Comparison of ENCODE assay signal across 1 cellular context in genomic region chr7:5696346-5697100, GRCh38.
TF ChIP-seq lines count a peak whose summit lies in the region.

No MANE protein-coding gene starts in this region.

TF ChIP-seq in GM23338, 12 proteins besides CTCF, POLR2A, EP300 and RAD21 (continued from another document):
- TF ChIP-seq REST (IDR thresholded peaks at IDR 0.05; ENCODE audit: unreplicated experiment) (no peak), EZH2 (IDR thresholded peaks at IDR 0.05; ENCODE audit: low read depth, unreplicated experiment) (no peak), NANOG (IDR thresholded peaks at IDR 0.05; ENCODE audit: borderline replicate concordance) (no peak), ETS1 (IDR thresholded peaks at IDR 0.05) (no peak), ZNF331 (CRISPR knock-in tag; IDR thresholded peaks at IDR 0.05; ENCODE audit: low read depth) (no peak), ZNF114 (CRISPR knock-in tag; IDR thresholded peaks at IDR 0.05) (no peak), EZH2phosphoT487 (IDR thresholded peaks at IDR 0.05; ENCODE audit: unreplicated experiment) (no peak), JUNB (IDR thresholded peaks at IDR 0.05; ENCODE audit: unreplicated experiment) (no peak), STAT1 (IDR thresholded peaks at IDR 0.05; ENCODE audit: unreplicated experiment) (no peak), POLR2AphosphoS5 (IDR thresholded peaks at IDR 0.05; ENCODE audit: low read depth) (no peak), CREB1 (CRISPR knock-in tag; IDR thresholded peaks at IDR 0.05; ENCODE audit: low read depth) (no peak)
